Comparison of ENCODE assay signal across 28 cellular contexts in the genomic region with DNA sequence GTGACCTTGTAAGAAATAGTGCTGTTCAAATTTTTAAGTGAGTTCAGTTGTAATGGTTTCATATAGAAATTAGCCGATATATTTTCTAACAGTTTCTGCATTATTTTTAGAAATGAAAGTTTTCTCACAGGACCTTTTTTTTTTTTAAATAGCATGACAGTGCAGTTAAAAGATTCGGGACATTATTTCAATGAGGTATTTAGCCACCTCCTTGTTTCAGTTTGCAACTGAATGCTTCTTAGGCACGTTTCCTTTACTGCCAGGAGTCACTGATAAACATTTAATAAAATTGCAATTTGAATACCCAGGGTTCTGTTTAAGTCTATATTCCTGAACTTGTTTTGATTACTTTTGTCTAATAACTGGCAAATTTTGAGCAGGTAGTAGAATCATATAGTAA.
"Had no signal": no experiment of that assay in that cellular context is flagged by ENCODE, and none has a peak within 500 bp of the region (broad histone marks: within the 10 kb centered on the region; RNA-seq: fewer than 3 reads in every experiment).

No MANE protein-coding gene starts in this region.

- H3K4me2 ChIP-seq: hepatocyte had no signal

- DNase-seq: activated CD4-positive, alpha-beta memory T cell treated with anti-CD3 and anti-CD28 coated beads for 36 hours; activated CD4-positive, alpha-beta T cell treated with anti-CD3 and anti-CD28 coated beads for 36 hours; activated CD4-positive, alpha-beta T cell treated with anti-CD3 and anti-CD28 coated beads, Interleukin-2, amount 10 ng/mL, durations not matched to agents 24 days and 14 days; activated CD4-positive, CD25-positive, alpha-beta regulatory T cell; activated CD4-positive, CD25-positive, alpha-beta regulatory T cell treated with anti-CD3 and anti-CD28 coated beads, Interleukin-2, amount 50 U/mL, for 72 hours; activated CD8-positive, alpha-beta memory T cell treated with anti-CD3 and anti-CD28 coated beads, Interleukin-2, amount 10 ng/mL, durations not matched to agents 7 days and 5 days; activated CD8-positive, alpha-beta memory T cell treated with anti-CD3 and anti-CD28 coated beads, Interleukin-2, amount 50 U/mL, for 4 hours; activated CD8-positive, alpha-beta T cell treated with anti-CD3 and anti-CD28 coated beads, Interleukin-2, amount 10 ng/mL, durations not matched to agents 7 days and 5 days; activated effector memory CD4-positive, alpha-beta T cell treated with anti-CD3 and anti-CD28 coated beads, Interleukin-2, amount 50 U/mL, for 16 hours; activated naive CD4-positive, alpha-beta T cell treated with anti-CD3 and anti-CD28 coated beads for 36 hours; activated naive CD8-positive, alpha-beta T cell treated with anti-CD3 and anti-CD28 coated beads for 36 hours; activated naive CD8-positive, alpha-beta T cell treated with anti-CD3 and anti-CD28 coated beads, Interleukin-2, amount 50 U/mL, for 24 hours; activated T-cell treated with anti-CD3 and anti-CD28 coated beads, Interleukin-2, amount 50 U/mL, for 1 hour; activated T-cell treated with anti-CD3 and anti-CD28 coated beads, Interleukin-2, amount 50 U/mL, for 48 hours; adrenal gland; amygdala; aorta; body of pancreas; dorsolateral prefrontal cortex; effector memory CD4-positive, alpha-beta T cell; endodermal cell; foreskin fibroblast; glutamatergic neuron; T-helper 2 cell had no signal

- ATAC-seq: activated CD4-positive, alpha-beta T cell treated with anti-CD3 and anti-CD28 coated beads for 36 hours; activated CD8-positive, alpha-beta memory T cell treated with anti-CD3 and anti-CD28 coated beads, Interleukin-2, amount 10 ng/mL, durations not matched to agents 7 days and 5 days; activated CD8-positive, alpha-beta T cell treated with anti-CD3 and anti-CD28 coated beads, Interleukin-2, amount 10 ng/mL, durations not matched to agents 7 days and 5 days; activated naive CD8-positive, alpha-beta T cell treated with anti-CD3 and anti-CD28 coated beads, Interleukin-2, amount 50 U/mL, for 24 hours; body of pancreas; esophagus mucosa had no signal

- H3K4me3 ChIP-seq: adrenal gland, body of pancreas, coronary artery, dorsolateral prefrontal cortex, heart left ventricle, hepatocyte had no signal

- H3K27me3 ChIP-seq: adrenal gland, body of pancreas, dorsolateral prefrontal cortex, heart left ventricle, hepatocyte had no signal

- H3K79me2 ChIP-seq: hepatocyte had no signal

- H3K9me3 ChIP-seq: adrenal gland, body of pancreas, heart left ventricle had no signal

- H2AFZ ChIP-seq: hepatocyte had no signal

- H3K36me3 ChIP-seq: adrenal gland had no signal

- H3K4me1 ChIP-seq: body of pancreas had no signal

- H3K27ac ChIP-seq: adrenal gland, body of pancreas, coronary artery, hepatocyte had no signal
